8 cellular contexts compared by ENCODE assay signal in the genomic region with DNA sequence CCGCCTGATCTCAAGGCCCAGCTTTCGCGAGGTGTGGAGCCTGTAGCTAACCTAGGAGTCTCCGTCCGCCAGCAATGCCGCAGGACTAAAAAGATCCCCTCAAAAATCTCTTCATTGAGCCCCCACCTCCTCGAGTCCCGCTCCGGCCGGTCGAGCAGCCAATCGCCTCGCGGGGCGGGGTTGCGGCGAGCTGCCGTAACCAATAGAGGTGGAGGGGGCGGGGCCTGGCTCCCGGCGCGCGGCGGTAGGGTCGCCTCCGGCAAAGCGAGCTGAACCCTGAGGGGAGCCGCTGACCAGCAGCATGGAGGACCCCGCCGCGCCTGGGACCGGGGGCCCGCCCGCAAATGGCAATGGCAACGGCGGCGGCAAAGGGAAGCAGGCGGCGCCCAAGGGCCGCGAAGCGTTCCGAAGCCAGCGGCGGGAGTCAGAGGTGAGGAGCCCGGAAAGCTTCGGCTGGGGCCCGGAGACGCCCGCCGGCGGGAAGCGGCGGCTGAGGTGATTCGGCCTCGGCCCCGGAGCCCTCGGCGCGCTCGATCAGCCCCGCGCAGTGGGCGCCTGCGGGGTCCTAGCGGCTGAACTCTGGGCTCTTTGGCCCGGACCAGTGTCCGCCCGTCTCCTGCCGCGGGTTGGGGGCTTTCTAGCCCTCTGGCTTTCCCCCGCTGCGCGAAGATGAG. TPM values are rescaled to one million over a fixed set of nuclear protein-coding genes. Genes with fewer than 3 reads are reported as not detected.
DNase-seq lines count a peak whose midpoint lies in the region; ATAC-seq and TF ChIP-seq lines count a peak whose summit lies in the region.

A gene with protein sequence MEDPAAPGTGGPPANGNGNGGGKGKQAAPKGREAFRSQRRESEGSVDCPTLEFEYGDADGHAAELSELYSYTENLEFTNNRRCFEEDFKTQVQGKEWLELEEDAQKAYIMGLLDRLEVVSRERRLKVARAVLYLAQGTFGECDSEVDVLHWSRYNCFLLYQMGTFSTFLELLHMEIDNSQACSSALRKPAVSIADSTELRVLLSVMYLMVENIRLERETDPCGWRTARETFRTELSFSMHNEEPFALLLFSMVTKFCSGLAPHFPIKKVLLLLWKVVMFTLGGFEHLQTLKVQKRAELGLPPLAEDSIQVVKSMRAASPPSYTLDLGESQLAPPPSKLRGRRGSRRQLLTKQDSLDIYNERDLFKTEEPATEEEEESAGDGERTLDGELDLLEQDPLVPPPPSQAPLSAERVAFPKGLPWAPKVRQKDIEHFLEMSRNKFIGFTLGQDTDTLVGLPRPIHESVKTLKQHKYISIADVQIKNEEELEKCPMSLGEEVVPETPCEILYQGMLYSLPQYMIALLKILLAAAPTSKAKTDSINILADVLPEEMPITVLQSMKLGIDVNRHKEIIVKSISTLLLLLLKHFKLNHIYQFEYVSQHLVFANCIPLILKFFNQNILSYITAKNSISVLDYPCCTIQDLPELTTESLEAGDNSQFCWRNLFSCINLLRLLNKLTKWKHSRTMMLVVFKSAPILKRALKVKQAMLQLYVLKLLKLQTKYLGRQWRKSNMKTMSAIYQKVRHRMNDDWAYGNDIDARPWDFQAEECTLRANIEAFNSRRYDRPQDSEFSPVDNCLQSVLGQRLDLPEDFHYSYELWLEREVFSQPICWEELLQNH (plus strand): TSS at position 261 of the 674 bp plus-strand sequence. CDS start 41 bp downstream, at position 302.

- H3K9me3 ChIP-seq in OCI-LY7 (ENCODE audit: low read length), result no peaks in the 10 kb centered on the region
- no peaks in the 10 kb centered on the region for H3K9me3 ChIP-seq in mucosa of stomach (ENCODE audit: control insufficient read depth, low read length)

- CTCF ChIA-PET in OCI-LY7 (lab: Charles Lee; ENCODE audit: unreplicated experiment), result interaction anchor here (0.9 to 2.3 kb wide), 4 partner anchors 9 to 91 kb away, joined by 3 to 7 read pairs (median 3); no protein-coding TSS in a partner anchor

- peaks cover 16% of the 10 kb centered on the region for H3K27me3 Mint-ChIP-seq in IgD-negative memory B cell

- ATAC-seq in GM21619 (IDR thresholded peaks at IDR 0.05; ENCODE audit: unreplicated experiment), result peak; percentile 95

- H3K9ac ChIP-seq in mucosa of stomach (ENCODE audit: low read length), result peak within 1 kb of the TSS; percentile 69

- H3K36me3 Mint-ChIP-seq in IgD-negative memory B cell, result no peaks in the 10 kb centered on the region

- no TSS peak for BruUV-seq in OCI-LY7 (replicated peaks; lab: Mats Ljungman, UMichigan)

- POLR2A ChIA-PET in OCI-LY7 (lab: Charles Lee), result interaction anchor here (0.6 to 1.5 kb wide), 17 partner anchors 9 to 635 kb away, joined by 3 to 5 read pairs (median 3); no protein-coding TSS in a partner anchor

- H3K9me3 Mint-ChIP-seq in IgD-negative memory B cell, result no peaks in the 10 kb centered on the region

- H3K27me3 ChIP-seq in mucosa of stomach (ENCODE audit: control insufficient read depth, insufficient read depth, low read length), result peaks cover 26% of the 10 kb centered on the region

- peak within 1 kb of the TSS; percentile 76 for H3K4me3 ChIP-seq in OCI-LY7 (ENCODE audit: low read depth, low read length, poor library complexity, severe bottlenecking)
- peak within 1 kb of the TSS; percentile 81 for H3K4me3 ChIP-seq in epithelial cell of proximal tubule (ENCODE audit: low read depth, low read length)
- peak within 1 kb of the TSS; percentile 48 for H3K4me3 ChIP-seq in mucosa of stomach (ENCODE audit: low read length)

- intact Hi-C loops in OCI-LY7 (cut with micrococcal nuclease; ENCODE audit: unreplicated experiment), result no loop called here

- DNase-seq in DMS53 treated with DMSO at 0.1 percent for 48 hours (lab: John Stamatoyannopoulos, UW; ENCODE audit: unreplicated experiment) (peak; percentile 89), OCI-LY7 (ENCODE audit: low spot score) (peak; percentile 91), activated T-cell treated with anti-CD3 and anti-CD28 coated beads for 24 hours (ENCODE audit: low read depth) (peak; percentile 90), epithelial cell of proximal tubule (ENCODE audit: low read depth) (no peak)
- peak; percentile 97 for DNase-seq in stimulated activated CD8-positive, alpha-beta memory T cell treated with anti-CD3 and anti-CD28 coated beads, Interleukin-4, amount 100 ng/mL, for 48 hours

- H3K4me1 Mint-ChIP-seq in IgD-negative memory B cell, result peaks cover 0 to 11% (median 4%) of the 10 kb centered on the region in 3 donors

- peak within 1 kb of the TSS; percentile 61 to 89 (median 72) for H3K27ac Mint-ChIP-seq in IgD-negative memory B cell

- no peaks in the 10 kb centered on the region for H4K20me1 ChIP-seq in OCI-LY7 (ENCODE audit: insufficient read depth, low read length)

- peak within 1 kb of the TSS; percentile 90 to 99 (median 97) for H3K4me3 Mint-ChIP-seq in IgD-negative memory B cell

- H2AFZ ChIP-seq in OCI-LY7 (ENCODE audit: low read length), result peak within 1 kb of the TSS; percentile 99

- peak within 1 kb of the TSS; percentile 12 for H3K27ac ChIP-seq in OCI-LY7 (ENCODE audit: low read depth, low read length, poor library complexity, severe bottlenecking)

- TF ChIP-seq CTCF in OCI-LY7 (conservative IDR thresholded peaks at IDR 0.05; ENCODE audit: low read length), result no peak
- no peak for TF ChIP-seq CTCF in epithelial cell of proximal tubule (conservative IDR thresholded peaks at IDR 0.05; ENCODE audit: low read depth, low read length)

- H3K4me1 ChIP-seq in OCI-LY7 (ENCODE audit: insufficient read depth, low read length, poor library complexity, severe bottlenecking) (peaks cover 9% of the 10 kb centered on the region), mucosa of stomach (ENCODE audit: control insufficient read depth, insufficient read depth, low read length) (peaks cover 12% of the 10 kb centered on the region)

- peak within 1 kb of the TSS; percentile 90 for H3K4me2 ChIP-seq in OCI-LY7 (ENCODE audit: low read length)

- no peaks in the 10 kb centered on the region for H3K9me2 ChIP-seq in OCI-LY7 (ENCODE audit: insufficient read depth, low read length)

- H3K79me2 ChIP-seq in OCI-LY7 (ENCODE audit: insufficient read depth, low read depth, low read length), result no peaks in the 10 kb centered on the region

- H3K36me3 ChIP-seq in OCI-LY7 (ENCODE audit: insufficient read depth, low read length), result no peaks in the 10 kb centered on the region
- H3K36me3 ChIP-seq in mucosa of stomach (ENCODE audit: control insufficient read depth, insufficient read depth, low read length), result no peaks in the 10 kb centered on the region

RNA-seq across cellular contexts. Expression of the gene that starts here (rescaled TPM):
- 0.08 TPM for polyA plus RNA-seq in IgD-negative memory B cell
- total RNA-seq in OCI-LY7 (2014; rRNA removed; shearing (Covaris generic)), result 1.3 and 2.1 TPM in 2 replicates
- 4.2 and 4.3 TPM in 2 replicates for total RNA-seq in OCI-LY7 (2022)
- 6.3 and 6.9 TPM in 2 replicates for total RNA-seq in epithelial cell of proximal tubule
